ENCODE assay signal across 8 cellular contexts in the genomic region with DNA sequence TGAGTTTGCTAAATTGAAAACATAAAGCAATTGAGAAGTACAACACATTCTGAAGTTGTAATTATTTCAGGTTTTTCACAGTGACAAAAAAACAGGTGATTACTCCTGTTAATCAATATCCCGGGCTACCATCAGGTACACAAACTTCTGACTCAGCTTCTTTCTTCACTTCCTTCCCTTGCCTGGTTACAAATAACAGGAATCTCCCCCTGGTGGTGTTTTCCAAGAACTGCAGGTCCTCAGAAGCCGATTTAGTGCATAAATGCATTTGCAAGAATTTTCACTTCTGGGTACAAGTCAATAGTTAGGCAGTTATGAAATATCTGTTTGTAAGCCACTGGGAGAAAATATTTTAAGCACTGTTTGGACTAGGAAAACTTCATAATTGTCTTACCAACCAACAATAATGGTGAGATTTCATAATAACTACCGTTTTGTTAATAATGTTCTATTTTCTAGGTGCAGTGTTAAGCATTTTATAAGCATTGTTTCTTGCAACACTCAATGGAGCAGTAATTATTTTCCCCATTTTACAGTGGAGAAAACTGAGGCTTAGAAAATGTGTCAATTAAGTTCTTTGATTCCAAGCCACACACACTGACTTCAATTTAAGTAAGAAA. TPM values are rescaled to one million over a fixed set of nuclear protein-coding genes. Genes with fewer than 3 reads are reported as not detected.
DNase-seq lines count a peak whose midpoint lies in the region; TF ChIP-seq lines count a peak whose summit lies in the region.

No MANE protein-coding gene starts in this region.

- no peaks in the 10 kb centered on the region for H3K27me3 ChIP-seq in uterus

- H3K4me3 Mint-ChIP-seq in activated naive CD4-positive, alpha-beta T cell treated with anti-CD3 and anti-CD28 coated beads for 36 hours = no peak overlapping the region
- H3K4me3 Mint-ChIP-seq in progenitor cell of endocrine pancreas (ENCODE audit: low read depth) = no peak overlapping the region

- H3K4me3 ChIP-seq in uterus = no peak overlapping the region

- TF ChIP-seq POLR2A in uterus (IDR thresholded peaks at IDR 0.05) = no peak

- peak; percentile 74 for DNase-seq in activated gamma-delta T cell treated with Interleukin-2 at 50 U/mL for 16 hours
- no peak for DNase-seq in activated gamma-delta T cell (lab: John Stamatoyannopoulos, UW)
- DNase-seq in NCI-H1048 (lab: John Stamatoyannopoulos, UW) = peak; percentile 66
- DNase-seq in SK-N-DZ (ENCODE audit: low spot score) = peak; percentile 79
- peak; percentile 88 for DNase-seq in activated naive CD4-positive, alpha-beta T cell treated with anti-CD3 and anti-CD28 coated beads for 36 hours
- DNase-seq in glomerular endothelial cell (ENCODE audit: extremely low read depth, low read depth, low spot score) = peak; percentile 81
- DNase-seq in progenitor cell of endocrine pancreas (ENCODE audit: low spot score, unreplicated experiment) = peak; percentile 54
- peak; percentile 62 to 89 for DNase-seq in uterus

- no peaks in the 10 kb centered on the region for H3K4me1 ChIP-seq in uterus

- peaks cover 2% of the 10 kb centered on the region for H3K4me1 Mint-ChIP-seq in activated naive CD4-positive, alpha-beta T cell treated with anti-CD3 and anti-CD28 coated beads for 36 hours (ENCODE audit: low read depth)
- peaks cover 17% of the 10 kb centered on the region for H3K4me1 Mint-ChIP-seq in progenitor cell of endocrine pancreas (ENCODE audit: low read depth)

- no peaks in the 10 kb centered on the region for H3K9me3 Mint-ChIP-seq in activated naive CD4-positive, alpha-beta T cell treated with anti-CD3 and anti-CD28 coated beads for 36 hours
- H3K9me3 Mint-ChIP-seq in progenitor cell of endocrine pancreas (ENCODE audit: low read depth) = no peaks in the 10 kb centered on the region

- CTCF ChIA-PET in activated naive CD4-positive, alpha-beta T cell treated with anti-CD3 and anti-CD28 coated beads for 36 hours (lab: Charles Lee) = interaction anchor here (0.6 to 9.2 kb wide), 20 partner anchors 11 to 323 kb away, joined by 3 to 234 read pairs (median 4); partner anchors contain the start of gene GMCL1

- no peaks in the 10 kb centered on the region for H3K27me3 Mint-ChIP-seq in activated naive CD4-positive, alpha-beta T cell treated with anti-CD3 and anti-CD28 coated beads for 36 hours (ENCODE audit: low read depth)
- H3K27me3 Mint-ChIP-seq in progenitor cell of endocrine pancreas = no peaks in the 10 kb centered on the region

- H3K27ac Mint-ChIP-seq in activated naive CD4-positive, alpha-beta T cell treated with anti-CD3 and anti-CD28 coated beads for 36 hours = no peak overlapping the region
- peak overlapping the region; percentile 24 for H3K27ac Mint-ChIP-seq in progenitor cell of endocrine pancreas

- no peaks in the 10 kb centered on the region for H3K9me3 ChIP-seq in uterus

- intact Hi-C loops in activated naive CD4-positive, alpha-beta T cell treated with anti-CD3 and anti-CD28 coated beads for 36 hours (cut with micrococcal nuclease) = loop anchor here (1.0 to 2.0 kb wide), 4 partner anchors 12 to 93 kb away; partner anchors contain the start of genes ANXA4 and GMCL1
- intact Hi-C loops in uterus (cut with DNase I; ENCODE audit: low total_unique reads) = loop anchor here (5.0 kb wide), 1 partner anchor 90 kb away; no protein-coding TSS in a partner anchor

- no peaks in the 10 kb centered on the region for H3K36me3 ChIP-seq in uterus

- no peaks in the 10 kb centered on the region for H3K36me3 Mint-ChIP-seq in activated naive CD4-positive, alpha-beta T cell treated with anti-CD3 and anti-CD28 coated beads for 36 hours (ENCODE audit: low read depth)
- peaks cover 40% of the 10 kb centered on the region for H3K36me3 Mint-ChIP-seq in progenitor cell of endocrine pancreas (ENCODE audit: insufficient read depth)

- no peak overlapping the region for H3K27ac ChIP-seq in uterus

- peak; percentile 89 for TF ChIP-seq CTCF in progenitor cell of endocrine pancreas (IDR thresholded peaks at IDR 0.05; ENCODE audit: unreplicated experiment)
- peak; percentile 85 to 97 (median 92) for TF ChIP-seq CTCF in uterus (IDR thresholded peaks at IDR 0.05)

RNA-seq across cellular contexts. Expression of gene GMCL1, which starts 12.4 kb away (rescaled TPM):
- polyA plus RNA-seq in SK-N-DZ (2014; cell fraction: cytosol; rRNA removed) = 8.7 and 11.4 TPM in 2 replicates
- 7.1 and 8.0 TPM in 2 replicates for polyA plus RNA-seq in SK-N-DZ (2014; cell fraction: nucleus; rRNA removed)
- total RNA-seq in activated naive CD4-positive, alpha-beta T cell treated with anti-CD3 and anti-CD28 coated beads for 36 hours = 10 to 100 TPM; 15.9 to 19.4 TPM
- total RNA-seq in glomerular endothelial cell = 6.2 and 9.4 TPM in 2 replicates
- total RNA-seq in progenitor cell of endocrine pancreas = 33.1 and 39.2 TPM in 2 replicates
- 10 to 100 TPM in 3 of 4 donors, 1 to 10 TPM in 1; 5.6 to 23.3 (median 16.1) TPM for total RNA-seq in uterus
